In genomic region chr4:2942037-2942531, GRCh38 we compare ENCODE assay signal across 1 cellular context.
A peak's percentile ranks its signal among the peaks of the same experiment; 100 is the strongest.
TF ChIP-seq lines count a peak whose summit lies in the region.

No MANE protein-coding gene starts in this region.

TF ChIP-seq in GM23338, 12 proteins besides CTCF, POLR2A, EP300 and RAD21:
- TF ChIP-seq ZNF462 (CRISPR knock-in tag; IDR thresholded peaks at IDR 0.05) (no peak), NANOG (IDR thresholded peaks at IDR 0.05; ENCODE audit: borderline replicate concordance) (no peak), STAT1 (IDR thresholded peaks at IDR 0.05; ENCODE audit: unreplicated experiment) (no peak), REST (IDR thresholded peaks at IDR 0.05; ENCODE audit: unreplicated experiment) (no peak), POLR2AphosphoS5 (IDR thresholded peaks at IDR 0.05; ENCODE audit: low read depth) (0 out of 2 replicates have a peak, but pooled peaks have one; percentile 16), ZNF114 (CRISPR knock-in tag; IDR thresholded peaks at IDR 0.05) (no peak), EZH2phosphoT487 (IDR thresholded peaks at IDR 0.05; ENCODE audit: unreplicated experiment) (no peak)
